ENCODE assay signal across 35 cellular contexts in the genomic region with DNA sequence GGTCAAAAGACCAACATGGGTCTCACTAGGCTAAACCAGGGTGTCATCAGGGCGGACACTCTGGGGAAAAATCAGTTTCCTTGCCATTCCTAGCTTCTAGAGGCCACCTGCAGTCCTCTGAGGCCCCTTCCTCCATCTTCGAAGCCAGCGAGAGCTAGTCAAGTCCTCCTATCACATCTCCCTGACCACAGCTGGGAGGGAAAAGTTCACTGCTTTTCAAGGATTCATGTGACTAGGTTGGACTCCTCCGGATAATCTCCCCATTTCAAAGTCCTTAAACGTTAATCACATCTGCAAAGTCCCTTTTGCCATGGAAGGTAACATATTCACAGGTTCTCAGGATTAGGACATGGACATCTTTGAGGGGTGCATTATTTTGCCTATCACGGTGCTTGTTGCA.
"Had no signal": no experiment of that assay in that cellular context is flagged by ENCODE, and none has a peak within 500 bp of the region (broad histone marks: within the 10 kb centered on the region; RNA-seq: fewer than 3 reads in every experiment).

No MANE protein-coding gene starts in this region.

- H3K27ac ChIP-seq: ascending aorta, cardiac muscle cell, PC-9, VCaP had no signal

- H3K4me2 ChIP-seq: PC-9 had no signal

- DNase-seq: activated B cell treated with CpG ODN at 0.5 μM for 24 hours; activated CD4-positive, alpha-beta T cell treated with anti-CD3 and anti-CD28 coated beads for 4 hours; activated CD4-positive, CD25-positive, alpha-beta regulatory T cell treated with anti-CD3 and anti-CD28 coated beads, Interleukin-2, amount 50 U/mL, for 72 hours; activated CD8-positive, alpha-beta T cell treated with anti-CD3 and anti-CD28 coated beads for 36 hours; activated gamma-delta T cell; activated naive CD4-positive, alpha-beta T cell treated with Interleukin-2 at 50 U/mL for 16 hours; activated naive CD8-positive, alpha-beta T cell treated with anti-CD3 and anti-CD28 coated beads, Interleukin-2, amount 10 ng/mL, durations not matched to agents 7 days and 5 days; activated T-cell treated with anti-CD3 and anti-CD28 coated beads, Interleukin-2, amount 50 U/mL, for 24 hours; amygdala; Kasumi-1; KG1; MG63; NCI-H1048; NCI-H1105 treated with DMSO at 0.1 percent for 48 hours; NCI-H1436; NCI-H1694; NCI-H1930; NCI-H2081 treated with DMSO at 0.1 percent for 48 hours; NCI-H226; NCI-H446 treated with DMSO at 0.1 percent for 48 hours; NCI-H524; NCI-H69; NK-92 treated with Interleukin-12 subunit alpha and Interleukin-12 subunit beta, amount 100 ng/mL, for 24 hours; PC-9; Right ventricle myocardium superior; SW 1271; T-helper 1 cell; T-helper 2 cell; T-helper 9 cell had no signal

- H3K4me1 ChIP-seq: ascending aorta had no signal

- H2AFZ ChIP-seq: PC-9 had no signal

- H3K4me3 Mint-ChIP-seq: activated B cell treated with CpG ODN at 0.5 μM for 24 hours; activated CD8-positive, alpha-beta T cell treated with anti-CD3 and anti-CD28 coated beads for 36 hours; activated naive CD4-positive, alpha-beta T cell treated with anti-CD3 and anti-CD28 coated beads, Interleukin-2, amount 50 U/mL, for 24 hours; activated naive CD8-positive, alpha-beta T cell treated with anti-CD3 and anti-CD28 coated beads, Interleukin-2, amount 10 ng/mL, durations not matched to agents 7 days and 5 days; activated T-cell treated with anti-CD3 and anti-CD28 coated beads, Interleukin-2, amount 50 U/mL, for 24 hours; central memory CD8-positive, alpha-beta T cell had no signal

- H3K27ac Mint-ChIP-seq: activated B cell treated with CpG ODN at 0.5 μM for 24 hours; activated CD8-positive, alpha-beta T cell treated with anti-CD3 and anti-CD28 coated beads for 36 hours; activated naive CD4-positive, alpha-beta T cell treated with anti-CD3 and anti-CD28 coated beads, Interleukin-2, amount 50 U/mL, for 24 hours; activated naive CD8-positive, alpha-beta T cell treated with anti-CD3 and anti-CD28 coated beads, Interleukin-2, amount 10 ng/mL, durations not matched to agents 7 days and 5 days; activated T-cell treated with anti-CD3 and anti-CD28 coated beads, Interleukin-2, amount 50 U/mL, for 24 hours; activated T-helper 2 cell treated with anti-CD3 and anti-CD28 coated beads, Interferon-gamma antibody, Interleukin-2, Interleukin-4, amounts not matched to agents 10 μg/mL and 5 μg/mL and 100 μg/mL, durations not matched to agents 14 hours and 24 hours and 36 hours had no signal

- H3K36me3 Mint-ChIP-seq: activated naive CD4-positive, alpha-beta T cell treated with anti-CD3 and anti-CD28 coated beads, Interleukin-2, amount 50 U/mL, for 24 hours; activated naive CD8-positive, alpha-beta T cell treated with anti-CD3 and anti-CD28 coated beads, Interleukin-2, amount 10 ng/mL, durations not matched to agents 7 days and 5 days had no signal

- H3K27me3 Mint-ChIP-seq: activated B cell treated with CpG ODN at 0.5 μM for 24 hours; activated naive CD4-positive, alpha-beta T cell treated with anti-CD3 and anti-CD28 coated beads, Interleukin-2, amount 50 U/mL, for 24 hours; activated T-cell treated with anti-CD3 and anti-CD28 coated beads, Interleukin-2, amount 50 U/mL, for 24 hours had no signal

- H3K9me3 ChIP-seq: ascending aorta, MG63 had no signal

- H3K4me1 Mint-ChIP-seq: activated naive CD4-positive, alpha-beta T cell treated with anti-CD3 and anti-CD28 coated beads, Interleukin-2, amount 50 U/mL, for 24 hours; central memory CD8-positive, alpha-beta T cell had no signal

- H3K9me3 Mint-ChIP-seq: activated B cell treated with CpG ODN at 0.5 μM for 24 hours; activated CD8-positive, alpha-beta T cell treated with anti-CD3 and anti-CD28 coated beads for 36 hours; activated naive CD4-positive, alpha-beta T cell treated with anti-CD3 and anti-CD28 coated beads, Interleukin-2, amount 50 U/mL, for 24 hours; activated naive CD8-positive, alpha-beta T cell treated with anti-CD3 and anti-CD28 coated beads, Interleukin-2, amount 10 ng/mL, durations not matched to agents 7 days and 5 days; activated T-cell treated with anti-CD3 and anti-CD28 coated beads, Interleukin-2, amount 50 U/mL, for 24 hours; activated T-helper 2 cell treated with anti-CD3 and anti-CD28 coated beads, Interferon-gamma antibody, Interleukin-2, Interleukin-4, amounts not matched to agents 10 μg/mL and 5 μg/mL and 100 μg/mL, durations not matched to agents 14 hours and 24 hours and 36 hours; central memory CD8-positive, alpha-beta T cell had no signal

- ATAC-seq: activated CD8-positive, alpha-beta T cell treated with anti-CD3 and anti-CD28 coated beads for 36 hours had no signal

- H3K36me3 ChIP-seq: ascending aorta, cardiac muscle cell, MG63 had no signal

- H3K27me3 ChIP-seq: ascending aorta, cardiac muscle cell, MG63 had no signal

- H3K4me3 ChIP-seq: ascending aorta, cardiac muscle cell, MG63, PC-9 had no signal
